ENCODE assay signal across 12 cellular contexts in genomic region chr1:8411803-8412182, GRCh38.
DNase-seq lines count a peak whose midpoint lies in the region; ATAC-seq and TF ChIP-seq lines count a peak whose summit lies in the region.
"Had no signal": no experiment of that assay in that cellular context is flagged by ENCODE, and none has a peak within 500 bp of the region (broad histone marks: within the 10 kb centered on the region; RNA-seq: fewer than 3 reads in every experiment).

No MANE protein-coding gene starts in this region.

- H4K5ac ChIP-seq in mesendoderm (ENCODE audit: low read length) = no peak overlapping the region

- peak overlapping the region in 4 of 5 experiments; percentile 62 to 86 (median 76) for H3K27ac Mint-ChIP-seq in brain
- H3K27ac Mint-ChIP-seq: activated naive CD4-positive, alpha-beta T cell treated with anti-CD3 and anti-CD28 coated beads for 36 hours had no signal

- peaks cover 16% of the 10 kb centered on the region for H3K36me3 ChIP-seq in lower lobe of right lung
- peaks cover 0 to 2% of the 10 kb centered on the region in 2 donors for H3K36me3 ChIP-seq in stomach smooth muscle (ENCODE audit: control insufficient read depth in 2 of 2, insufficient read depth in 2 of 2, low read length in 2 of 2)
- H3K36me3 ChIP-seq in mesendoderm (ENCODE audit: control insufficient read depth, insufficient read depth, low read length) = no peaks in the 10 kb centered on the region

- H3K9ac ChIP-seq in stomach smooth muscle (ENCODE audit: low read length in 2 of 2) (no peak overlapping the region), mesendoderm (ENCODE audit: low read length) (no peak overlapping the region)

- H3K4me3 ChIP-seq in lower lobe of right lung = no peak overlapping the region
- peak overlapping the region; percentile 18 to 40 for H3K4me3 ChIP-seq in stomach smooth muscle (ENCODE audit: low read length in 2 of 2)
- H3K4me3 ChIP-seq in mesendoderm (ENCODE audit: low read length) = no peak overlapping the region

- H2BK15ac ChIP-seq in mesendoderm (replicated peaks; ENCODE audit: low read depth) = no peak overlapping the region

- peaks cover 30% of the 10 kb centered on the region for H3K79me1 ChIP-seq in mesendoderm (ENCODE audit: low read length)

- no CpG with 5 or more reads among the region's 7 CpGs for WGBS in mesendoderm (ENCODE audit: extremely low coverage, insufficient coverage, low lambda C conversion rate)

- no peak overlapping the region for H3K56ac ChIP-seq in mesendoderm (ENCODE audit: low read length)

- peaks cover 7% of the 10 kb centered on the region for H3K27me3 Mint-ChIP-seq in brain

- H3K4me1 Mint-ChIP-seq in brain = peaks cover 85% of the 10 kb centered on the region

- H3K9me3 Mint-ChIP-seq in brain = no peaks in the 10 kb centered on the region
- H3K9me3 Mint-ChIP-seq: activated naive CD4-positive, alpha-beta T cell treated with anti-CD3 and anti-CD28 coated beads for 36 hours had no signal

- H3K9me3 ChIP-seq in lower lobe of right lung (no peaks in the 10 kb centered on the region), stomach smooth muscle (ENCODE audit: control insufficient read depth in 2 of 2, low read length in 2 of 2) (no peaks in the 10 kb centered on the region)

- peak overlapping the region; percentile 6 to 39 (median 17) for H3K4me3 Mint-ChIP-seq in brain
- H3K4me3 Mint-ChIP-seq: activated naive CD4-positive, alpha-beta T cell treated with anti-CD3 and anti-CD28 coated beads for 36 hours had no signal

- no peak overlapping the region for H2AK5ac ChIP-seq in mesendoderm (ENCODE audit: low read length)

- no peak for ATAC-seq in lower lobe of right lung
- ATAC-seq in HG03159 (IDR thresholded peaks at IDR 0.05; ENCODE audit: unreplicated experiment) = no peak
- ATAC-seq in GM18861 (IDR thresholded peaks at IDR 0.05; ENCODE audit: unreplicated experiment) = no peak

- H3K4me2 ChIP-seq in mesendoderm (ENCODE audit: low read length) = no peak overlapping the region

- peak overlapping the region; percentile 44 for H3K27ac ChIP-seq in lower lobe of right lung
- peak overlapping the region; percentile 42 for H3K27ac ChIP-seq in stomach smooth muscle (ENCODE audit: low read length)
- H3K27ac ChIP-seq in mesendoderm (ENCODE audit: low read depth, low read length) = no peak overlapping the region

- H3K4me1 ChIP-seq in lower lobe of right lung (peaks cover 91% of the 10 kb centered on the region), stomach smooth muscle (ENCODE audit: control insufficient read depth, insufficient read depth, low read length) (peaks cover 65% of the 10 kb centered on the region), mesendoderm (ENCODE audit: control insufficient read depth, low read depth, low read length) (peaks cover 13% of the 10 kb centered on the region)

- H3K27me3 ChIP-seq in lower lobe of right lung (ENCODE audit: low read depth) (no peaks in the 10 kb centered on the region), stomach smooth muscle (ENCODE audit: control insufficient read depth in 1 of 2, insufficient read depth in 2 of 2, low read length in 2 of 2) (no peaks in the 10 kb centered on the region), mesendoderm (ENCODE audit: insufficient read depth, low read length, poor library complexity) (no peaks in the 10 kb centered on the region)

- TF ChIP-seq CTCF in brain (conservative IDR thresholded peaks at IDR 0.05) (no peak), lower lobe of right lung (IDR thresholded peaks at IDR 0.05) (no peak)

- intact Hi-C loops in lower lobe of right lung (cut with DNase I) = no loop called here

- H3K36me3 Mint-ChIP-seq in brain = peaks cover 44% of the 10 kb centered on the region

- H3K23ac ChIP-seq in mesendoderm (ENCODE audit: low read length) = no peak overlapping the region

- peaks cover 51% of the 10 kb centered on the region for H3K79me2 ChIP-seq in mesendoderm (ENCODE audit: control insufficient read depth, insufficient read depth, low read length)

- no peak overlapping the region for H2BK120ac ChIP-seq in mesendoderm (ENCODE audit: low read depth, low read length)

- H3K4ac ChIP-seq in mesendoderm (ENCODE audit: low read depth, low read length) = no peak overlapping the region

- no peak overlapping the region for H3K18ac ChIP-seq in mesendoderm (ENCODE audit: low read length)

- no peak overlapping the region for H4K8ac ChIP-seq in mesendoderm (ENCODE audit: low read depth, low read length)

- peak; percentile 7 for DNase-seq in HT1080 (ENCODE audit: low read depth)
- no peak for DNase-seq in lower lobe of right lung
- no peak for DNase-seq in DMS79 (lab: John Stamatoyannopoulos, UW)
- DNase-seq in mesendoderm = no peak
- DNase-seq: activated CD4-positive, alpha-beta T cell treated with anti-CD3 and anti-CD28 coated beads, Interleukin-2, amount 50 U/mL, for 48 hours; activated naive CD4-positive, alpha-beta T cell treated with anti-CD3 and anti-CD28 coated beads for 36 hours; DMS79 treated with DMSO at 0.1 percent for 48 hours; NCI-H524 had no signal

- no peak overlapping the region for H2BK5ac ChIP-seq in mesendoderm (ENCODE audit: low read length)

Comparison
In these comparisons a context has a peak if more than half of its experiments do, and no peak if none do; other contexts are left out.
1. H3K4me3 ChIP-seq: peak in stomach smooth muscle (2 of 2); none in lower lobe of right lung (single experiment) and mesendoderm (single experiment).